ENCODE assay signal across 1 cellular context in genomic region chr10:21396889-21397288, GRCh38.
TF ChIP-seq lines count a peak whose summit lies in the region.

No MANE protein-coding gene starts in this region.

TF ChIP-seq in HEK293, 187 proteins besides CTCF, POLR2A, EP300 and RAD21 (continued from another document):
- TF ChIP-seq, protein P1, sequence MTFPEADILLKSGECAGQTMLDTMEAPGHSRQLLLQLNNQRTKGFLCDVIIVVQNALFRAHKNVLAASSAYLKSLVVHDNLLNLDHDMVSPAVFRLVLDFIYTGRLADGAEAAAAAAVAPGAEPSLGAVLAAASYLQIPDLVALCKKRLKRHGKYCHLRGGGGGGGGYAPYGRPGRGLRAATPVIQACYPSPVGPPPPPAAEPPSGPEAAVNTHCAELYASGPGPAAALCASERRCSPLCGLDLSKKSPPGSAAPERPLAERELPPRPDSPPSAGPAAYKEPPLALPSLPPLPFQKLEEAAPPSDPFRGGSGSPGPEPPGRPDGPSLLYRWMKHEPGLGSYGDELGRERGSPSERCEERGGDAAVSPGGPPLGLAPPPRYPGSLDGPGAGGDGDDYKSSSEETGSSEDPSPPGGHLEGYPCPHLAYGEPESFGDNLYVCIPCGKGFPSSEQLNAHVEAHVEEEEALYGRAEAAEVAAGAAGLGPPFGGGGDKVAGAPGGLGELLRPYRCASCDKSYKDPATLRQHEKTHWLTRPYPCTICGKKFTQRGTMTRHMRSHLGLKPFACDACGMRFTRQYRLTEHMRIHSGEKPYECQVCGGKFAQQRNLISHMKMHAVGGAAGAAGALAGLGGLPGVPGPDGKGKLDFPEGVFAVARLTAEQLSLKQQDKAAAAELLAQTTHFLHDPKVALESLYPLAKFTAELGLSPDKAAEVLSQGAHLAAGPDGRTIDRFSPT (tag by site-specific recombination; IDR thresholded peaks at IDR 0.05): no peak
- 0 out of 2 replicates have a peak, but pooled peaks have one; percentile 18 for TF ChIP-seq ZNF121 (tag by site-specific recombination; IDR thresholded peaks at IDR 0.05)
- no peak for TF ChIP-seq ZNF791 (tag by site-specific recombination; IDR thresholded peaks at IDR 0.05)
